16 cellular contexts compared by ENCODE assay signal in the genomic region with DNA sequence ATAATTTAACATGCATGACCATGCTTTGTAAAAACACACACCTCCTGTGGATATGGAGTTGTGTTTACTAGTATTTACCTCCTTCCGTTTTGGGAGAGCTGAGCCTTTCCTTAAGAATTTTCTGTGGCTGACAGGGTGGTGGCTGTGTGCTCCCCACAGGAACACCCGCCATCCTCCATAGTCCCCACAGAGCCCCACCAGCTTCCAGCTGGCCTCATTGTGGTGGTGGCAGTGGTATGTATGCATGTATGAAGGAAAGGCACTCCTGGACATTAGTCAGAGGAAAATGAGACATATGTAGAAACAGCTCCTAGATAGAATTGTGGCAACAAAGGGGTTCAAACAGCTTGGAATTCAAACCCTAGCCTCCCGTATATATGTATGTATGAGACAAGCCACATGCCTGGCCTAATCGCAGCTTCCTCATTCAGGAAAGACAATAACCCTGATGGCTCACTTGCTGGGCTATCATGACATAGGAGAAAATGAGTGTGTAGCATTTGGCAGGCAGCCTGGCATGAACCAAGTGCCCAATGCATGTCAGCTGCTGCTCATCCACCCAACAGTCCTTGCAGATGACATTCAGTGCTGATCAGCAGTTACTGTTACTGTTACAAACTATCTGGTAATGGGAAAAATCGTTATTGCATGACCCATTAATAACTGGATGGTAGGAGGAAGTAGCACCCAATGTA.
A peak's percentile ranks its signal among the peaks of the same experiment; 100 is the strongest.
DNase-seq lines count a peak whose midpoint lies in the region; ATAC-seq lines count a peak whose summit lies in the region.
"Had no signal": no experiment of that assay in that cellular context is flagged by ENCODE, and none has a peak within 500 bp of the region (broad histone marks: within the 10 kb centered on the region; RNA-seq: fewer than 3 reads in every experiment).

No MANE protein-coding gene starts in this region.

- ATAC-seq in GM19324 (IDR thresholded peaks at IDR 0.05; ENCODE audit: low FRiP score, unreplicated experiment): no peak
- no peak for ATAC-seq in GM19351 (IDR thresholded peaks at IDR 0.05; ENCODE audit: unreplicated experiment)
- ATAC-seq: HCT116, right lobe of liver had no signal

- DNase-seq in Daoy (ENCODE audit: low read depth): peak; percentile 78
- peak; percentile 35 for DNase-seq in HS-5 (ENCODE audit: low read depth)
- peak; percentile 26 for DNase-seq in T1000 (lab: John Stamatoyannopoulos, UW)
- DNase-seq in foreskin melanocyte: peak; percentile 15
- DNase-seq in anterior cingulate cortex (lab: John Stamatoyannopoulos, UW): no peak
- no peak for DNase-seq in iPS-NIHi7 (ENCODE audit: extremely low spot score)
- DNase-seq: activated CD4-positive, alpha-beta T cell treated with anti-CD3 and anti-CD28 coated beads, Interleukin-2, amount 50 U/mL, for 1 hour; activated naive CD4-positive, alpha-beta T cell; COR-L47; GDM1; NCI-H2029; NCI-H524; right lobe of liver had no signal

Comparison
In these comparisons a context has a peak if more than half of its experiments do, and no peak if none do; other contexts are left out.
1. DNase-seq: peak in Daoy (single experiment), HS-5 (single experiment), T1000 (single experiment) and foreskin melanocyte (single experiment); none in anterior cingulate cortex (0 of 58) and iPS-NIHi7 (single experiment).